In genomic region chr2:170973492-170974303, GRCh38 we compare ENCODE assay signal across 1 cellular context.
A peak's percentile ranks its signal among the peaks of the same experiment; 100 is the strongest.
TF ChIP-seq lines count a peak whose summit lies in the region.

No MANE protein-coding gene starts in this region.

TF ChIP-seq in GM12878, 131 proteins besides CTCF, POLR2A, EP300 and RAD21 (continued from another document and continues in another):
- TF ChIP-seq, protein P1, sequence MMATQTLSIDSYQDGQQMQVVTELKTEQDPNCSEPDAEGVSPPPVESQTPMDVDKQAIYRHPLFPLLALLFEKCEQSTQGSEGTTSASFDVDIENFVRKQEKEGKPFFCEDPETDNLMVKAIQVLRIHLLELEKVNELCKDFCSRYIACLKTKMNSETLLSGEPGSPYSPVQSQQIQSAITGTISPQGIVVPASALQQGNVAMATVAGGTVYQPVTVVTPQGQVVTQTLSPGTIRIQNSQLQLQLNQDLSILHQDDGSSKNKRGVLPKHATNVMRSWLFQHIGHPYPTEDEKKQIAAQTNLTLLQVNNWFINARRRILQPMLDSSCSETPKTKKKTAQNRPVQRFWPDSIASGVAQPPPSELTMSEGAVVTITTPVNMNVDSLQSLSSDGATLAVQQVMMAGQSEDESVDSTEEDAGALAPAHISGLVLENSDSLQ (IDR thresholded peaks at IDR 0.05), result no peak
- TF ChIP-seq TCF7 (IDR thresholded peaks at IDR 0.05; ENCODE audit: borderline replicate concordance) (no peak), CUX1 (IDR thresholded peaks at IDR 0.05; ENCODE audit: insufficient replicate concordance, low read depth, low read length) (peak; percentile 28), TBL1XR1 (IDR thresholded peaks at IDR 0.05; ENCODE audit: low read depth, low read length) (no peak), MLLT1 (IDR thresholded peaks at IDR 0.05) (no peak), CEBPB (IDR thresholded peaks at IDR 0.05; ENCODE audit: borderline replicate concordance in 1 of 2, low read depth in 2 of 2, low read length in 2 of 2) (no peak; a peak in 1 of 4 replicates), SP1 (IDR thresholded peaks at IDR 0.05; ENCODE audit: low read depth, low read length) (peak; percentile 73), KLF5 (IDR thresholded peaks at IDR 0.05; ENCODE audit: partially characterized antibody) (peak; percentile 63), CREB1 (IDR thresholded peaks at IDR 0.05; ENCODE audit: low read depth) (peak; percentile 61), PAX5 (IDR thresholded peaks at IDR 0.05; ENCODE audit: borderline replicate concordance, low read depth, low read length) (no peak; the same call in 1 of the 2 replicates), NR2C1 (IDR thresholded peaks at IDR 0.05) (peak; percentile 43), CHD1 (IDR thresholded peaks at IDR 0.05; ENCODE audit: low read depth, low read length) (no peak), ZNF622 (IDR thresholded peaks at IDR 0.05) (no peak), SMC3 (IDR thresholded peaks at IDR 0.05; ENCODE audit: borderline replicate concordance, low read length) (peak; percentile 86), SIN3A (IDR thresholded peaks at IDR 0.05; ENCODE audit: low read depth, low read length) (0 out of 2 replicates have a peak, but pooled peaks have one; percentile 60), BHLHE40 (IDR thresholded peaks at IDR 0.05; ENCODE audit: borderline replicate concordance in 1 of 2, low read depth in 2 of 2, low read length in 1 of 2) (peak; percentile 52 to 74; a peak in 3 of 4 replicates), HDAC6 (IDR thresholded peaks at IDR 0.05; ENCODE audit: unreplicated experiment) (peak; percentile 71), RUNX3 (IDR thresholded peaks at IDR 0.05; ENCODE audit: low read length) (peak; percentile 55), ESRRA (IDR thresholded peaks at IDR 0.05; ENCODE audit: low read length) (0 out of 2 replicates have a peak, but pooled peaks have one; percentile 32), SMAD1 (IDR thresholded peaks at IDR 0.05; ENCODE audit: low read depth, partially characterized antibody) (no peak), SUPT20H (IDR thresholded peaks at IDR 0.05; ENCODE audit: borderline replicate concordance, control insufficient read depth, low read depth, low read length) (no peak), KAT2A (conservative IDR thresholded peaks at IDR 0.05; ENCODE audit: control insufficient read depth, low read depth, low read length) (no peak), NFYA (IDR thresholded peaks at IDR 0.05; ENCODE audit: borderline replicate concordance, low read depth, low read length) (no peak), YY1 (IDR thresholded peaks at IDR 0.05; ENCODE audit: low read depth, low read length) (peak; percentile 92), ZSCAN29 (IDR thresholded peaks at IDR 0.05) (0 out of 2 replicates have a peak, but pooled peaks have one; percentile 52), ZNF24 (IDR thresholded peaks at IDR 0.05) (peak; percentile 71; the same call in 1 of the 2 replicates), HDAC2 (IDR thresholded peaks at IDR 0.05) (no peak), HDGF (IDR thresholded peaks at IDR 0.05) (no peak), POLR2AphosphoS5 (IDR thresholded peaks at IDR 0.05; ENCODE audit: low read length) (peak; percentile 65), E2F4 (IDR thresholded peaks at IDR 0.05; ENCODE audit: low read depth, low read length) (no peak), TCF12 (IDR thresholded peaks at IDR 0.05; ENCODE audit: low read depth, low read length) (no peak; the same call in 1 of the 2 replicates), IRF4 (IDR thresholded peaks at IDR 0.05; ENCODE audit: low read depth, low read length) (peak; percentile 20; the same call in 1 of the 2 replicates), ZNF687 (IDR thresholded peaks at IDR 0.05) (peak; percentile 89), WRNIP1 (IDR thresholded peaks at IDR 0.05; ENCODE audit: borderline replicate concordance, low read depth, low read length) (no peak), EGR1 (IDR thresholded peaks at IDR 0.05; ENCODE audit: borderline replicate concordance in 1 of 2, low read depth in 2 of 2, low read length in 2 of 2) (peak in 1 of 2 experiments; percentile 87; a peak in 2 of 3 replicates), CHD4 (IDR thresholded peaks at IDR 0.05) (no peak), RAD51 (IDR thresholded peaks at IDR 0.05) (no peak), CBFB (IDR thresholded peaks at IDR 0.05; ENCODE audit: low read depth) (no peak; the same call in 1 of the 2 replicates), NFIC (IDR thresholded peaks at IDR 0.05; ENCODE audit: low read depth, low read length) (no peak), ZNF384 (IDR thresholded peaks at IDR 0.05; ENCODE audit: borderline replicate concordance, low read depth, low read length) (no peak), ZNF207 (IDR thresholded peaks at IDR 0.05; ENCODE audit: borderline replicate concordance) (peak; percentile 62; the same call in 1 of the 2 replicates)
- TF ChIP-seq, protein P2, sequence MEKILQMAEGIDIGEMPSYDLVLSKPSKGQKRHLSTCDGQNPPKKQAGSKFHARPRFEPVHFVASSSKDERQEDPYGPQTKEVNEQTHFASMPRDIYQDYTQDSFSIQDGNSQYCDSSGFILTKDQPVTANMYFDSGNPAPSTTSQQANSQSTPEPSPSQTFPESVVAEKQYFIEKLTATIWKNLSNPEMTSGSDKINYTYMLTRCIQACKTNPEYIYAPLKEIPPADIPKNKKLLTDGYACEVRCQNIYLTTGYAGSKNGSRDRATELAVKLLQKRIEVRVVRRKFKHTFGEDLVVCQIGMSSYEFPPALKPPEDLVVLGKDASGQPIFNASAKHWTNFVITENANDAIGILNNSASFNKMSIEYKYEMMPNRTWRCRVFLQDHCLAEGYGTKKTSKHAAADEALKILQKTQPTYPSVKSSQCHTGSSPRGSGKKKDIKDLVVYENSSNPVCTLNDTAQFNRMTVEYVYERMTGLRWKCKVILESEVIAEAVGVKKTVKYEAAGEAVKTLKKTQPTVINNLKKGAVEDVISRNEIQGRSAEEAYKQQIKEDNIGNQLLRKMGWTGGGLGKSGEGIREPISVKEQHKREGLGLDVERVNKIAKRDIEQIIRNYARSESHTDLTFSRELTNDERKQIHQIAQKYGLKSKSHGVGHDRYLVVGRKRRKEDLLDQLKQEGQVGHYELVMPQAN (conservative IDR thresholded peaks at IDR 0.05), result peak; percentile 80
- TF ChIP-seq, protein P3, sequence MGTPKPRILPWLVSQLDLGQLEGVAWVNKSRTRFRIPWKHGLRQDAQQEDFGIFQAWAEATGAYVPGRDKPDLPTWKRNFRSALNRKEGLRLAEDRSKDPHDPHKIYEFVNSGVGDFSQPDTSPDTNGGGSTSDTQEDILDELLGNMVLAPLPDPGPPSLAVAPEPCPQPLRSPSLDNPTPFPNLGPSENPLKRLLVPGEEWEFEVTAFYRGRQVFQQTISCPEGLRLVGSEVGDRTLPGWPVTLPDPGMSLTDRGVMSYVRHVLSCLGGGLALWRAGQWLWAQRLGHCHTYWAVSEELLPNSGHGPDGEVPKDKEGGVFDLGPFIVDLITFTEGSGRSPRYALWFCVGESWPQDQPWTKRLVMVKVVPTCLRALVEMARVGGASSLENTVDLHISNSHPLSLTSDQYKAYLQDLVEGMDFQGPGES (IDR thresholded peaks at IDR 0.05), result 0 out of 2 replicates have a peak, but pooled peaks have one; percentile 36
- TF ChIP-seq, protein P4, sequence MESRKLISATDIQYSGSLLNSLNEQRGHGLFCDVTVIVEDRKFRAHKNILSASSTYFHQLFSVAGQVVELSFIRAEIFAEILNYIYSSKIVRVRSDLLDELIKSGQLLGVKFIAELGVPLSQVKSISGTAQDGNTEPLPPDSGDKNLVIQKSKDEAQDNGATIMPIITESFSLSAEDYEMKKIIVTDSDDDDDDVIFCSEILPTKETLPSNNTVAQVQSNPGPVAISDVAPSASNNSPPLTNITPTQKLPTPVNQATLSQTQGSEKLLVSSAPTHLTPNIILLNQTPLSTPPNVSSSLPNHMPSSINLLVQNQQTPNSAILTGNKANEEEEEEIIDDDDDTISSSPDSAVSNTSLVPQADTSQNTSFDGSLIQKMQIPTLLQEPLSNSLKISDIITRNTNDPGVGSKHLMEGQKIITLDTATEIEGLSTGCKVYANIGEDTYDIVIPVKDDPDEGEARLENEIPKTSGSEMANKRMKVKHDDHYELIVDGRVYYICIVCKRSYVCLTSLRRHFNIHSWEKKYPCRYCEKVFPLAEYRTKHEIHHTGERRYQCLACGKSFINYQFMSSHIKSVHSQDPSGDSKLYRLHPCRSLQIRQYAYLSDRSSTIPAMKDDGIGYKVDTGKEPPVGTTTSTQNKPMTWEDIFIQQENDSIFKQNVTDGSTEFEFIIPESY (IDR thresholded peaks at IDR 0.05), result no peak
- TF ChIP-seq, protein P5, sequence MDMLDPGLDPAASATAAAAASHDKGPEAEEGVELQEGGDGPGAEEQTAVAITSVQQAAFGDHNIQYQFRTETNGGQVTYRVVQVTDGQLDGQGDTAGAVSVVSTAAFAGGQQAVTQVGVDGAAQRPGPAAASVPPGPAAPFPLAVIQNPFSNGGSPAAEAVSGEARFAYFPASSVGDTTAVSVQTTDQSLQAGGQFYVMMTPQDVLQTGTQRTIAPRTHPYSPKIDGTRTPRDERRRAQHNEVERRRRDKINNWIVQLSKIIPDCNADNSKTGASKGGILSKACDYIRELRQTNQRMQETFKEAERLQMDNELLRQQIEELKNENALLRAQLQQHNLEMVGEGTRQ (IDR thresholded peaks at IDR 0.05; ENCODE audit: borderline replicate concordance, low read depth, low read length), result no peak; the same call in 1 of the 2 replicates
